1 cellular context compared by ENCODE assay signal in the genomic region with DNA sequence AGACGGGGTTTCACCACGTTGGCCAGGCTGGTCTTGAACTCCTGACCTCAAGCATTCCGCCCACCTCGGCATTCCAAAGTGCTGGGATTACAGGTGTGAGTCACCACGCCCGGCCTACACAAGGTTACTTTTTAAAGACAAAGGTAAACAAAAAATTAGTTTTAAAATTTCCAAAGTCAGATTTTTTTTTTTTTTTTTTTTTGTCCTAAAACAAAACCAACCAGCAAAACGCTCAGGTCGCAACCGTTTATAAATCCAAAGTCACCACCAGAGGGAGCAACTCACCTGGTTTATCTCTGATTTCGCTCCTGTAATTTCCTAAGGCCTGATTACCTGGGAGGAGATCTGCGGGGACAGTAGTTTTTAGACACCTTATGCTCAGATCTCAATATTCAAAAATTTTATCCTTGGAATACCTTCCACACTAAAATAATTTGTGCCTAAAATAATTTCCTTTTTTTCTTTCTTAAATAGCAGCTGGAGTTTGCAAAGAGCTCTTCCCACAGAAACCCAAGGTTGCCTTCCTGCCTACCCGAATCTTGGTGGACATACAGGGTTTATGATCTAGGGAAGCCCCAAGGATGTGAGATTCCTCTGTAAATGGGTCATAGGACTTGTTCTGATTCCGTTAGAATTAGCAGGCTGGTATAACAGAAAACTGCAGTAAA.
TF ChIP-seq lines count a peak whose summit lies in the region.

No MANE protein-coding gene starts in this region.

TF ChIP-seq in GM12878, 131 proteins besides CTCF, POLR2A, EP300 and RAD21:
- TF ChIP-seq EZH2 (IDR thresholded peaks at IDR 0.05; ENCODE audit: borderline replicate concordance, control insufficient read depth, low read depth, low read length) (no peak), IRF4 (IDR thresholded peaks at IDR 0.05; ENCODE audit: low read depth, low read length) (no peak), DPF2 (IDR thresholded peaks at IDR 0.05) (no peak), SMC3 (IDR thresholded peaks at IDR 0.05; ENCODE audit: borderline replicate concordance, low read length) (peak; percentile 55; the same call in 1 of the 2 replicates), IKZF1 (conservative IDR thresholded peaks at IDR 0.05) (0 out of 2 replicates have a peak, but pooled peaks have one; percentile 8), ASH2L (IDR thresholded peaks at IDR 0.05; ENCODE audit: borderline replicate concordance, low read depth) (no peak), FOXM1 (IDR thresholded peaks at IDR 0.05; ENCODE audit: low read depth, low read length) (0 out of 2 replicates have a peak, but pooled peaks have one; percentile 34), NR2F1 (conservative IDR thresholded peaks at IDR 0.05) (0 out of 2 replicates have a peak, but pooled peaks have one; percentile 11), ZSCAN29 (IDR thresholded peaks at IDR 0.05) (no peak), RBBP5 (conservative IDR thresholded peaks at IDR 0.05) (no peak), ETV6 (conservative IDR thresholded peaks at IDR 0.05 in 1 of 2, IDR thresholded peaks at IDR 0.05 in 1 of 2; ENCODE audit: borderline replicate concordance in 1 of 2, low read depth in 1 of 2) (no peak), MEF2A (IDR thresholded peaks at IDR 0.05; ENCODE audit: insufficient read depth, low read depth, low read length) (no peak), BACH1 (IDR thresholded peaks at IDR 0.05; ENCODE audit: borderline replicate concordance) (no peak), SMAD1 (IDR thresholded peaks at IDR 0.05; ENCODE audit: low read depth, partially characterized antibody) (no peak), STAT1 (conservative IDR thresholded peaks at IDR 0.05) (no peak), MTA2 (IDR thresholded peaks at IDR 0.05; ENCODE audit: low read depth) (no peak), NR2C1 (IDR thresholded peaks at IDR 0.05) (no peak), POLR2AphosphoS5 (IDR thresholded peaks at IDR 0.05; ENCODE audit: low read length) (no peak), ZNF384 (IDR thresholded peaks at IDR 0.05; ENCODE audit: borderline replicate concordance, low read depth, low read length) (peak; percentile 79)
- TF ChIP-seq, protein P1, sequence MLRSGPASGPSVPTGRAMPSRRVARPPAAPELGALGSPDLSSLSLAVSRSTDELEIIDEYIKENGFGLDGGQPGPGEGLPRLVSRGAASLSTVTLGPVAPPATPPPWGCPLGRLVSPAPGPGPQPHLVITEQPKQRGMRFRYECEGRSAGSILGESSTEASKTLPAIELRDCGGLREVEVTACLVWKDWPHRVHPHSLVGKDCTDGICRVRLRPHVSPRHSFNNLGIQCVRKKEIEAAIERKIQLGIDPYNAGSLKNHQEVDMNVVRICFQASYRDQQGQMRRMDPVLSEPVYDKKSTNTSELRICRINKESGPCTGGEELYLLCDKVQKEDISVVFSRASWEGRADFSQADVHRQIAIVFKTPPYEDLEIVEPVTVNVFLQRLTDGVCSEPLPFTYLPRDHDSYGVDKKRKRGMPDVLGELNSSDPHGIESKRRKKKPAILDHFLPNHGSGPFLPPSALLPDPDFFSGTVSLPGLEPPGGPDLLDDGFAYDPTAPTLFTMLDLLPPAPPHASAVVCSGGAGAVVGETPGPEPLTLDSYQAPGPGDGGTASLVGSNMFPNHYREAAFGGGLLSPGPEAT (IDR thresholded peaks at IDR 0.05; ENCODE audit: low read depth) = no peak
- TF ChIP-seq, protein P2, sequence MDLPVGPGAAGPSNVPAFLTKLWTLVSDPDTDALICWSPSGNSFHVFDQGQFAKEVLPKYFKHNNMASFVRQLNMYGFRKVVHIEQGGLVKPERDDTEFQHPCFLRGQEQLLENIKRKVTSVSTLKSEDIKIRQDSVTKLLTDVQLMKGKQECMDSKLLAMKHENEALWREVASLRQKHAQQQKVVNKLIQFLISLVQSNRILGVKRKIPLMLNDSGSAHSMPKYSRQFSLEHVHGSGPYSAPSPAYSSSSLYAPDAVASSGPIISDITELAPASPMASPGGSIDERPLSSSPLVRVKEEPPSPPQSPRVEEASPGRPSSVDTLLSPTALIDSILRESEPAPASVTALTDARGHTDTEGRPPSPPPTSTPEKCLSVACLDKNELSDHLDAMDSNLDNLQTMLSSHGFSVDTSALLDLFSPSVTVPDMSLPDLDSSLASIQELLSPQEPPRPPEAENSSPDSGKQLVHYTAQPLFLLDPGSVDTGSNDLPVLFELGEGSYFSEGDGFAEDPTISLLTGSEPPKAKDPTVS (IDR thresholded peaks at IDR 0.05; ENCODE audit: low read depth, low read length) = no peak
- TF ChIP-seq, protein P3, sequence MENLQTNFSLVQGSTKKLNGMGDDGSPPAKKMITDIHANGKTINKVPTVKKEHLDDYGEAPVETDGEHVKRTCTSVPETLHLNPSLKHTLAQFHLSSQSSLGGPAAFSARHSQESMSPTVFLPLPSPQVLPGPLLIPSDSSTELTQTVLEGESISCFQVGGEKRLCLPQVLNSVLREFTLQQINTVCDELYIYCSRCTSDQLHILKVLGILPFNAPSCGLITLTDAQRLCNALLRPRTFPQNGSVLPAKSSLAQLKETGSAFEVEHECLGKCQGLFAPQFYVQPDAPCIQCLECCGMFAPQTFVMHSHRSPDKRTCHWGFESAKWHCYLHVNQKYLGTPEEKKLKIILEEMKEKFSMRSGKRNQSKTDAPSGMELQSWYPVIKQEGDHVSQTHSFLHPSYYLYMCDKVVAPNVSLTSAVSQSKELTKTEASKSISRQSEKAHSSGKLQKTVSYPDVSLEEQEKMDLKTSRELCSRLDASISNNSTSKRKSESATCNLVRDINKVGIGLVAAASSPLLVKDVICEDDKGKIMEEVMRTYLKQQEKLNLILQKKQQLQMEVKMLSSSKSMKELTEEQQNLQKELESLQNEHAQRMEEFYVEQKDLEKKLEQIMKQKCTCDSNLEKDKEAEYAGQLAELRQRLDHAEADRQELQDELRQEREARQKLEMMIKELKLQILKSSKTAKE (IDR thresholded peaks at IDR 0.05; ENCODE audit: low read depth, poor library complexity, severe bottlenecking) = no peak
- TF ChIP-seq, protein P4, sequence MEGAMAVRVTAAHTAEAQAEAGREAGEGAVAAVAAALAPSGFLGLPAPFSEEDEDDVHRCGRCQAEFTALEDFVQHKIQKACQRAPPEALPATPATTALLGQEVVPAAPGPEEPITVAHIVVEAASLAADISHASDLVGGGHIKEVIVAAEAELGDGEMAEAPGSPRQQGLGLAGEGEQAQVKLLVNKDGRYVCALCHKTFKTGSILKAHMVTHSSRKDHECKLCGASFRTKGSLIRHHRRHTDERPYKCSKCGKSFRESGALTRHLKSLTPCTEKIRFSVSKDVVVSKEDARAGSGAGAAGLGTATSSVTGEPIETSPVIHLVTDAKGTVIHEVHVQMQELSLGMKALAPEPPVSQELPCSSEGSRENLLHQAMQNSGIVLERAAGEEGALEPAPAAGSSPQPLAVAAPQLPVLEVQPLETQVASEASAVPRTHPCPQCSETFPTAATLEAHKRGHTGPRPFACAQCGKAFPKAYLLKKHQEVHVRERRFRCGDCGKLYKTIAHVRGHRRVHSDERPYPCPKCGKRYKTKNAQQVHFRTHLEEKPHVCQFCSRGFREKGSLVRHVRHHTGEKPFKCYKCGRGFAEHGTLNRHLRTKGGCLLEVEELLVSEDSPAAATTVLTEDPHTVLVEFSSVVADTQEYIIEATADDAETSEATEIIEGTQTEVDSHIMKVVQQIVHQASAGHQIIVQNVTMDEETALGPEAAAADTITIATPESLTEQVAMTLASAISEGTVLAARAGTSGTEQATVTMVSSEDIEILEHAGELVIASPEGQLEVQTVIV (IDR thresholded peaks at IDR 0.05; ENCODE audit: borderline replicate concordance, partially characterized antibody) = no peak
